18 cellular contexts compared by ENCODE assay signal in the genomic region with DNA sequence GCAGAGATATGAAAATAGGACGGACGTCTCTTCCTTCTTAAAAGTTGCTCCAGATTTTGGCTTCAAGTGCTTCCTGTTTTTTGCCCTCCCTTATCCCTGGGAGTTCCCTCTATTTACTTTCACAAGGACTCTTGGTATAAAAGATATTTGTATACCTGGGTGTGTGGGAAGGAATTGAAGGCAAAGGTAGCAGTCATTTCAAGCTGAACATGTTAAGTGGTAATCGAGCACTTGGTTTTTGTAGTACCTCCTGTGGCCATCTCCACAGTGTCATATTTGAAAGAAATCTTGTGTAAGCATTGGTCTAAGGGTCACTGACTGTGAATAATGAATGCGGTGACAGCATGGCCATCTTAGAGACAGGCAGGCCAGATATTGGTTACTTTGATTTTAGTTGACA.
"Had no signal": no experiment of that assay in that cellular context is flagged by ENCODE, and none has a peak within 500 bp of the region (broad histone marks: within the 10 kb centered on the region; RNA-seq: fewer than 3 reads in every experiment).

No MANE protein-coding gene starts in this region.

- H3K27me3 ChIP-seq: ascending aorta, neural progenitor cell, ovary, sigmoid colon, testis had no signal

- H3K4me1 ChIP-seq: ascending aorta, neural progenitor cell, testis had no signal

- H3K36me3 ChIP-seq: ascending aorta, neural progenitor cell, ovary had no signal

- H3K9ac ChIP-seq: neural progenitor cell had no signal

- DNase-seq: activated CD4-positive, alpha-beta T cell treated with anti-CD3 and anti-CD28 coated beads, Interleukin-2, amount 50 U/mL, for 4 hours; activated gamma-delta T cell; activated T-cell treated with anti-CD3 and anti-CD28 coated beads, Interleukin-2, amount 50 U/mL, for 72 hours; foreskin melanocyte; glutamatergic neuron; hippocampal formation; mammary epithelial cell; midbrain; naive B cell; ovary; sigmoid colon; stimulated activated CD4-positive, alpha-beta T cell treated with anti-CD3 and anti-CD28 coated beads, Interleukin-4, amount 100 ng/mL, for 4 hours; T-helper 17 cell; testis had no signal

- H3K27ac ChIP-seq: ascending aorta, coronary artery, neural progenitor cell, ovary, sigmoid colon, testis, VCaP had no signal

- H3K4me3 ChIP-seq: ascending aorta, coronary artery, neural progenitor cell, ovary, sigmoid colon, testis had no signal

- H3K9me3 ChIP-seq: ascending aorta, ovary, sigmoid colon, testis had no signal
